17 cellular contexts compared by ENCODE assay signal in the genomic region with DNA sequence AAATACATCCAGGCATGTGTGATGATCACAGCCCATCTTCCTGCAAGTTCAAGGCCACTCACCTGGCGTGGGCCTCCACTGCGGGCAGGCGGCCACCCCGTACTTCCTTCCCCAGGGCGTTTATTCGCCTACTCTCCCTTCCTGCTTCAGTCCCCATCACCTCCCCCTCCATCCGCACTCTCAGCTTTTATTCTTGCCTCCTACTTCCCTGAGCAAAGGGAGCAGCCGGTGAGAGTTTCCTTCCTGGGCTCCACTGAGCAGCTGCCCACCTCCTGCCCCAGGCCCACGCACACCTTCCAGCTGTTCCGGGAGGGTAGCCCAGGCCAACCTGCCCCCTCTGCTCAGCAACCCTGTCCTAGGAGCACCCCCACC. TPM values are rescaled to one million over a fixed set of nuclear protein-coding genes. Genes with fewer than 3 reads are reported as not detected.
DNase-seq lines count a peak whose midpoint lies in the region; ATAC-seq lines count a peak whose summit lies in the region.
"Had no signal": no experiment of that assay in that cellular context is flagged by ENCODE, and none has a peak within 500 bp of the region (broad histone marks: within the 10 kb centered on the region; RNA-seq: fewer than 3 reads in every experiment).

No MANE protein-coding gene starts in this region.

- H3K36me3 ChIP-seq in BLaER1 treated with 17β-estradiol and CSF1 and Interleukin-3, amounts not matched to agents 10 nM and 100 nM: no peaks in the 10 kb centered on the region
- H3K36me3 ChIP-seq in H7 (replicated peaks; ENCODE audit: control insufficient read depth, insufficient read depth, low read length): no peaks in the 10 kb centered on the region
- H3K36me3 ChIP-seq: BE2C, HAP-1 had no signal

- H3K9me3 ChIP-seq in BLaER1 treated with 17β-estradiol and CSF1 and Interleukin-3, amounts not matched to agents 10 nM and 100 nM (replicated peaks in 1 of 11): no peaks in the 10 kb centered on the region
- H3K9me3 ChIP-seq: BE2C, HAP-1 had no signal

- H3K4me3 ChIP-seq in BLaER1 treated with 17β-estradiol and CSF1 and Interleukin-3, amounts not matched to agents 10 nM and 100 nM: no peak overlapping the region
- H3K4me3 ChIP-seq in H7 (ENCODE audit: insufficient read depth, low read depth, low read length): no peak overlapping the region
- H3K4me3 ChIP-seq: HAP-1 had no signal

- H3K27ac ChIP-seq in BLaER1 treated with 17β-estradiol and CSF1 and Interleukin-3, amounts not matched to agents 10 nM and 100 nM: peak overlapping the region in 8 of 11 experiments; percentile 6 to 75 (median 66); a peak in 13 of 22 replicates

- ATAC-seq in GM21717 (IDR thresholded peaks at IDR 0.05; ENCODE audit: unreplicated experiment): no peak
- no peak for ATAC-seq in GM18907 (IDR thresholded peaks at IDR 0.05; ENCODE audit: unreplicated experiment)
- no peak for ATAC-seq in GM21423 (IDR thresholded peaks at IDR 0.05; ENCODE audit: unreplicated experiment)
- ATAC-seq: PC-3 had no signal

- H3K4me2 ChIP-seq in BLaER1 treated with 17β-estradiol and CSF1 and Interleukin-3, amounts not matched to agents 10 nM and 100 nM: peak overlapping the region; percentile 68 to 99 (median 87)

- peak overlapping the region in 5 of 11 experiments; percentile 29 to 58 (median 30); a peak in 7 of 22 replicates for H3K9ac ChIP-seq in BLaER1 treated with 17β-estradiol and CSF1 and Interleukin-3, amounts not matched to agents 10 nM and 100 nM

- peaks cover 0 to 8% (median 0%) of the 10 kb centered on the region in 11 experiments; a peak in 2 of 22 replicates for H3K27me3 ChIP-seq in BLaER1 treated with 17β-estradiol and CSF1 and Interleukin-3, amounts not matched to agents 10 nM and 100 nM
- no peaks in the 10 kb centered on the region; the same call in 1 of the 2 replicates for H3K27me3 ChIP-seq in H7 (ENCODE audit: control insufficient read depth, insufficient read depth, low read length)

- peaks cover 37 to 65% (median 57%) of the 10 kb centered on the region in 10 experiments for H3K4me1 ChIP-seq in BLaER1 treated with 17β-estradiol and CSF1 and Interleukin-3, amounts not matched to agents 10 nM and 100 nM
- H3K4me1 ChIP-seq: BE2C, HAP-1 had no signal

- H4K20me1 ChIP-seq in BLaER1 treated with 17β-estradiol and CSF1 and Interleukin-3, amounts not matched to agents 10 nM and 100 nM: no peaks in the 10 kb centered on the region

- peak; percentile 56 for DNase-seq in H7
- DNase-seq in islet precursor cell: peak; percentile 35
- peak; percentile 58 for DNase-seq in putamen (ENCODE audit: low spot score)
- DNase-seq in stimulated activated naive CD4-positive, alpha-beta T cell treated with Interleukin-2 at 50 U/mL for 16 hours (lab: John Stamatoyannopoulos, UW): no peak
- DNase-seq: BE2C; IMR-90; MV-4-11; NCI-H1436; NCI-H226; NK-92 treated with Interleukin-12 subunit alpha and Interleukin-12 subunit beta, amount 100 ng/mL, for 24 hours had no signal

RNA-seq across cellular contexts. Expression of gene CYP46A1, which starts 4.1 kb away (rescaled TPM):
- total RNA-seq in H7 (2014; rRNA removed; shearing (Covaris generic)): 0.04 and 0.42 TPM in 2 replicates
- total RNA-seq: SK-MEL-5 had no signal

RNA-seq across cellular contexts. Expression of gene HHIPL1, which starts 43.3 kb away (rescaled TPM):
- total RNA-seq in H7 (2014; rRNA removed; shearing (Covaris generic)): 2.2 and 3.4 TPM in 2 replicates
